ENCODE assay signal across 1 cellular context in genomic region chr3:52005571-52005986, GRCh38.
TF ChIP-seq lines count a peak whose summit lies in the region.

No MANE protein-coding gene starts in this region.

TF ChIP-seq in GM23338, 12 proteins besides CTCF, POLR2A, EP300 and RAD21 (continued from another document):
- TF ChIP-seq ZNF462 (CRISPR knock-in tag; IDR thresholded peaks at IDR 0.05) (no peak), EZH2phosphoT487 (IDR thresholded peaks at IDR 0.05; ENCODE audit: unreplicated experiment) (no peak), POLR2AphosphoS5 (IDR thresholded peaks at IDR 0.05; ENCODE audit: low read depth) (peak; percentile 52; the same call in 1 of the 2 replicates)
